In genomic region chr12:116561181-116561821, GRCh38 we compare ENCODE assay signal across 1 cellular context.
TF ChIP-seq lines count a peak whose summit lies in the region.

No MANE protein-coding gene starts in this region.

TF ChIP-seq in IMR-90, 13 proteins besides CTCF, POLR2A, EP300 and RAD21:
- TF ChIP-seq MAZ (IDR thresholded peaks at IDR 0.05; ENCODE audit: borderline replicate concordance, low read depth, low read length), result no peak
- TF ChIP-seq BHLHE40 (IDR thresholded peaks at IDR 0.05; ENCODE audit: low read depth, low read length), result no peak
- TF ChIP-seq RFX5 (IDR thresholded peaks at IDR 0.05; ENCODE audit: low read depth, low read length), result no peak
- no peak for TF ChIP-seq MAFK (IDR thresholded peaks at IDR 0.05; ENCODE audit: low read depth, low read length)
- no peak for TF ChIP-seq FOS (IDR thresholded peaks at IDR 0.05; ENCODE audit: low read depth, low read length)
- TF ChIP-seq SMC3 (IDR thresholded peaks at IDR 0.05; ENCODE audit: low read depth, low read length), result no peak
- TF ChIP-seq, protein P1, sequence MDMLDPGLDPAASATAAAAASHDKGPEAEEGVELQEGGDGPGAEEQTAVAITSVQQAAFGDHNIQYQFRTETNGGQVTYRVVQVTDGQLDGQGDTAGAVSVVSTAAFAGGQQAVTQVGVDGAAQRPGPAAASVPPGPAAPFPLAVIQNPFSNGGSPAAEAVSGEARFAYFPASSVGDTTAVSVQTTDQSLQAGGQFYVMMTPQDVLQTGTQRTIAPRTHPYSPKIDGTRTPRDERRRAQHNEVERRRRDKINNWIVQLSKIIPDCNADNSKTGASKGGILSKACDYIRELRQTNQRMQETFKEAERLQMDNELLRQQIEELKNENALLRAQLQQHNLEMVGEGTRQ (IDR thresholded peaks at IDR 0.05; ENCODE audit: low read depth, low read length), result no peak
- no peak for TF ChIP-seq MXI1 (IDR thresholded peaks at IDR 0.05; ENCODE audit: borderline replicate concordance, low read depth, low read length)
- TF ChIP-seq CEBPB (IDR thresholded peaks at IDR 0.05; ENCODE audit: low read depth, low read length), result no peak
- TF ChIP-seq ELK1 (IDR thresholded peaks at IDR 0.05; ENCODE audit: borderline replicate concordance, low read depth, low read length), result no peak
- no peak for TF ChIP-seq CHD1 (IDR thresholded peaks at IDR 0.05; ENCODE audit: low read depth, low read length)
- TF ChIP-seq NFE2L2 (IDR thresholded peaks at IDR 0.05; ENCODE audit: low read depth, low read length), result no peak
- TF ChIP-seq RCOR1 (IDR thresholded peaks at IDR 0.05; ENCODE audit: insufficient replicate concordance, low read length), result no peak
TF ChIP-seq in IMR-90: peak in this region for 0.
